Comparison of ENCODE assay signal across 8 cellular contexts in the genomic region with DNA sequence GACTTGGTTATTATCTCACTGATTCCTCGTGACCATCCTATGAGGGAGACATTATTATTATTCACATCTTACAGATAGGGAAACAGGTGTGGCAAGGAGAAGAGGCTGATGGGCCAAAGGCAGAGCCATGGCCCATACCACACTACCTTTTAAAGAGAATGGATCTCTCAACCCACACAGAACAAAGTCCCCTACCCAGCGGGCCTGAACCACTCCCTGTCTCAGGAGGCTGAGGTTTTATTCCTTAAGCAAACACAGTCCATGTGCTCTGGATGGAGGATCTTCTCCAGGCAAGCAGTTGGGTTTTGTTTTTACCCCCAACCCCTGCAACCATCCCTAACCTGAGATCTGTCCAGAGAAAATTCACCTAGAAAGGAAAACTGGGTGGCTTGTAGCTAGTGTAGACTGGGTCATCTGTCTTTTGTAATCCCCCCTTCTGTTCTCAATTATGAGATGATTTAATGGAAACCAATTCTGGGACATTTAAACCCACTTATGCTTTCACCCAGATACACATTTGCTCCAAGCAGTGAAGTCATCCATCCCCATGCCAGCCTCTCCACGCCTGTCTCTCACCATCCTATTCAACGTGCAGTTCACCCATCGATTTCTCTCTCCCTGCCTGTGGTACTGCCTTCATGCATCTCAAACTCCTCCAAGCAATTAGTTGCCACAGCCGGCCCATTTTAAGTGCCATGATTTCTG. TPM values are rescaled to one million over a fixed set of nuclear protein-coding genes. Genes with fewer than 3 reads are reported as not detected.
DNase-seq lines count a peak whose midpoint lies in the region; ATAC-seq, FAIRE-seq and TF ChIP-seq lines count a peak whose summit lies in the region.

No MANE protein-coding gene starts in this region.

- TF ChIP-seq CTCF in DND-41 (IDR thresholded peaks at IDR 0.05; ENCODE audit: borderline replicate concordance, extremely low read depth, low read length, poor library complexity, severe bottlenecking) (no peak), MM.1S (IDR thresholded peaks at IDR 0.05; ENCODE audit: low read length) (no peak), chondrocyte (IDR thresholded peaks at IDR 0.05) (no peak), neutrophil (IDR thresholded peaks at IDR 0.05) (no peak)

- peaks cover 72% of the 10 kb centered on the region for H3F3A ChIP-seq in MM.1S (ENCODE audit: insufficient read depth, low read length)

- H4K20me1 ChIP-seq in DND-41 (ENCODE audit: insufficient read depth, low read length) (no peaks in the 10 kb centered on the region), MM.1S (ENCODE audit: insufficient read depth, low read length) (no peaks in the 10 kb centered on the region)

- H3K79me2 ChIP-seq in DND-41 (ENCODE audit: insufficient read depth, low read length), result peaks cover 29% of the 10 kb centered on the region
- peaks cover 38% of the 10 kb centered on the region for H3K79me2 ChIP-seq in MM.1S (ENCODE audit: low read length)

- H3K9me3 ChIP-seq in DND-41 (ENCODE audit: insufficient read depth, low read length, severe bottlenecking) (no peaks in the 10 kb centered on the region), MM.1S (replicated peaks; ENCODE audit: insufficient read depth, low read length) (no peaks in the 10 kb centered on the region), neutrophil (no peaks in the 10 kb centered on the region)

- H3K36me3 Mint-ChIP-seq in chondrocyte (ENCODE audit: low read depth), result peaks cover 19% of the 10 kb centered on the region

- H3K9ac ChIP-seq in DND-41 (ENCODE audit: low read depth, low read length), result peak overlapping the region; percentile 75
- H3K9ac ChIP-seq in MM.1S (ENCODE audit: low read length), result peak overlapping the region; percentile 99

- H2AFZ ChIP-seq in DND-41 (ENCODE audit: low read depth, low read length) (no peak overlapping the region), MM.1S (ENCODE audit: low read length) (no peak overlapping the region)

- peak overlapping the region; percentile 71 for H3K4me2 ChIP-seq in DND-41 (ENCODE audit: insufficient read depth, low read length)
- H3K4me2 ChIP-seq in MM.1S (ENCODE audit: low read depth, low read length), result peak overlapping the region; percentile 99

- peak overlapping the region; percentile 77 for H3K4me3 Mint-ChIP-seq in chondrocyte (ENCODE audit: unreplicated experiment)

- ATAC-seq in DND-41 (ENCODE audit: insufficient read depth, low read depth) (no peak), HG03159 (IDR thresholded peaks at IDR 0.05; ENCODE audit: unreplicated experiment) (no peak), HG02759 (IDR thresholded peaks at IDR 0.05; ENCODE audit: unreplicated experiment) (no peak)

- H3K4me1 ChIP-seq in DND-41 (ENCODE audit: insufficient read depth, low read length), result peaks cover 36% of the 10 kb centered on the region
- peaks cover 58% of the 10 kb centered on the region for H3K4me1 ChIP-seq in MM.1S (ENCODE audit: low read length)
- H3K4me1 ChIP-seq in neutrophil (ENCODE audit: control insufficient read depth in 1 of 2, insufficient read depth in 1 of 2, low read depth in 1 of 2, low read length in 1 of 2), result peaks cover 22 to 24% of the 10 kb centered on the region in 2 experiments

- H3K9me3 Mint-ChIP-seq in chondrocyte (ENCODE audit: low read depth), result no peaks in the 10 kb centered on the region

- H3K27ac Mint-ChIP-seq in chondrocyte (ENCODE audit: unreplicated experiment), result peak overlapping the region; percentile 5

- peak overlapping the region; percentile 96 for H3K27ac ChIP-seq in DND-41 (ENCODE audit: low read length)
- H3K27ac ChIP-seq in MM.1S (ENCODE audit: low read length), result peak overlapping the region; percentile 97
- peak overlapping the region; percentile 85 for H3K27ac ChIP-seq in neutrophil

- peaks cover 55% of the 10 kb centered on the region for H3K4me1 Mint-ChIP-seq in chondrocyte (ENCODE audit: low read depth)

- DNase-seq in DND-41, result no peak
- no peak for DNase-seq in MM.1S
- DNase-seq in chondrocyte (ENCODE audit: low spot score), result no peak
- no peak for DNase-seq in NCI-H345 (lab: John Stamatoyannopoulos, UW)
- DNase-seq in urothelium cell line (ENCODE audit: low spot score), result no peak

- H3K9me2 ChIP-seq in MM.1S (replicated peaks; ENCODE audit: insufficient read depth, low read length), result no peaks in the 10 kb centered on the region

- peak overlapping the region in 1 of 2 experiments; percentile 74; a peak in 2 of 4 replicates for H3K4me3 ChIP-seq in DND-41 (ENCODE audit: low read depth in 1 of 2, low read length in 2 of 2)
- H3K4me3 ChIP-seq in MM.1S (ENCODE audit: low read length), result peak overlapping the region; percentile 79
- no peak overlapping the region for H3K4me3 ChIP-seq in neutrophil (ENCODE audit: low read depth in 1 of 2, low read length in 1 of 2)

- H3K27me3 Mint-ChIP-seq in chondrocyte (ENCODE audit: low read depth), result no peaks in the 10 kb centered on the region

- no peak for FAIRE-seq in urothelium cell line (lab: Jason Lieb, UNC)

- H3K36me3 ChIP-seq in DND-41 (ENCODE audit: insufficient read depth, low read length), result peaks cover 63% of the 10 kb centered on the region
- 0 out of 2 replicates have a peak, but pooled peaks cover 10% of the 10 kb centered on the region for H3K36me3 ChIP-seq in MM.1S (replicated peaks; ENCODE audit: insufficient read depth, low read length)
- peaks cover 8% of the 10 kb centered on the region for H3K36me3 ChIP-seq in neutrophil

- H3K27me3 ChIP-seq in DND-41 (ENCODE audit: insufficient read depth, low read length, poor library complexity), result no peaks in the 10 kb centered on the region
- H3K27me3 ChIP-seq in MM.1S (replicated peaks; ENCODE audit: insufficient read depth, low read length), result no peaks in the 10 kb centered on the region
- no peaks in the 10 kb centered on the region for H3K27me3 ChIP-seq in neutrophil

RNA-seq across cellular contexts. Expression of a gene that starts 2.0 kb away (rescaled TPM):
- total RNA-seq in chondrocyte, result 73.5 to 115 TPM (median 77.8 TPM) in 3 replicates

RNA-seq across cellular contexts. Expression of a gene that starts 32.3 kb away (rescaled TPM):
- 48.1 to 64.2 TPM (median 54.3 TPM) in 3 replicates for total RNA-seq in chondrocyte

RNA-seq across cellular contexts. Expression of a gene that starts 51.6 kb away (rescaled TPM):
- total RNA-seq in chondrocyte, result 10.0 to 11.3 TPM (median 10.8 TPM) in 3 replicates
